ENCODE assay signal across 8 cellular contexts in the genomic region with DNA sequence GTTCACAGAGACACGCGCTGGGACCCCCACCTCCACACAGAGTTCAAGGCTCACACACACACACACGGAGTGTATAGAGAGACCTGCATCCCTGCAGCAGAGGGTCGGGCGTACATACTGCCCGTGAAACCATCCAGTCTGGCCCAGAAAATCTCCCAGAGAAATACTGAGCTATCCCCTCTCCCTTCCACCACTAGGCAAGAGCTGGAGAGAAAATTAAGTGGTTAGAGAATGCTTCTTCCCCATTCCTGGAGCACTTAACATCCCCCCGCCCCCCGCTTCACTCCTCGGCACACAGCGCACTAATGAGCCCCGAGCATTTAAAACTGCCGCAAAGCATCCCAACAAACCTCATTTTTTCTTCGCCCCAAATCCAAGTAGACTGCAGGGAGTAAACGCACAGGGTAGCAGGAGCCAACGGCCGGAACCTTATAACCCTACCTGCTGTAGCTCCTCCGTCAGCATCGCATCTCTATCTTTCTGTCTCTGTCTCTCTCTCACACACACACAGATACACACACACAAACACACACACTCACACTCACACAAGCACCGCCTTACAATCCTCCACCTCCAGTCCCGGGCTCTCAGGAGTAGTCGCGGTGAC. TPM values are rescaled to one million over a fixed set of nuclear protein-coding genes. Genes with fewer than 3 reads are reported as not detected.
DNase-seq lines count a peak whose midpoint lies in the region; ATAC-seq and TF ChIP-seq lines count a peak whose summit lies in the region.

No MANE protein-coding gene starts in this region.

- intact Hi-C loops in CD14-positive monocyte (cut with micrococcal nuclease) (loop anchor here in 1 of 2 donors (5.0 kb wide), 1 partner anchor 44 kb away; no protein-coding TSS in a partner anchor), colonic mucosa (cut with DNase I) (loop anchor here (10.0 kb wide), 1 partner anchor 263 kb away; no protein-coding TSS in a partner anchor), lower lobe of right lung (cut with DNase I) (no loop called here), transverse colon (cut with DNase I; ENCODE audit: low total_unique reads) (loop anchor here (10.0 kb wide), 2 partner anchors 197 to 287 kb away; no protein-coding TSS in a partner anchor)

- DNase-seq in CD14-positive monocyte (ENCODE audit: low spot score) (peak; percentile 56), OCI-M1 (lab: John Stamatoyannopoulos, UW) (peak; percentile 77), colonic mucosa (peak; percentile 48), lower lobe of right lung (peak; percentile 66), transverse colon (peak; percentile 23)
- DNase-seq in central memory CD4-positive, alpha-beta T cell, result no peak

- no peaks in the 10 kb centered on the region for H3K36me3 ChIP-seq in colonic mucosa
- peaks cover 8% of the 10 kb centered on the region for H3K36me3 ChIP-seq in lower lobe of right lung
- H3K36me3 ChIP-seq in transverse colon, result no peaks in the 10 kb centered on the region

- 0 to 3% methylated on average over 12 to 22 of the region's 22 CpGs for WGBS in transverse colon (ENCODE audit: low coverage in 1 of 2), 2 donors

- peak overlapping the region; percentile 13 to 89 for H3K9ac ChIP-seq in colonic mucosa (ENCODE audit: low read depth in 2 of 2, low read length in 2 of 2)

- H3K27me3 ChIP-seq in colonic mucosa (no peaks in the 10 kb centered on the region), lower lobe of right lung (ENCODE audit: low read depth) (no peaks in the 10 kb centered on the region), transverse colon (no peaks in the 10 kb centered on the region)

- H3K4me1 ChIP-seq in colonic mucosa (peaks cover 4% of the 10 kb centered on the region), lower lobe of right lung (peaks cover 25% of the 10 kb centered on the region), transverse colon (peaks cover 3 to 43% (median 18%) of the 10 kb centered on the region in 4 donors)

- no peak overlapping the region for H3K27ac Mint-ChIP-seq in CD14-positive monocyte

- no peak for TF ChIP-seq CTCF in CD14-positive monocyte (IDR thresholded peaks at IDR 0.05)
- no peak for TF ChIP-seq CTCF in colonic mucosa (IDR thresholded peaks at IDR 0.05)
- TF ChIP-seq CTCF in lower lobe of right lung (IDR thresholded peaks at IDR 0.05), result no peak
- no peak for TF ChIP-seq CTCF in transverse colon (IDR thresholded peaks at IDR 0.05)

- no peak for TF ChIP-seq POLR2A in transverse colon (IDR thresholded peaks at IDR 0.05)

- H3K9me3 Mint-ChIP-seq in CD14-positive monocyte, result peaks cover 0 to 4% (median 0%) of the 10 kb centered on the region in 7 donors

- no peak for TF ChIP-seq EP300 in transverse colon (IDR thresholded peaks at IDR 0.05; ENCODE audit: low read depth)

- H3K4me3 Mint-ChIP-seq in CD14-positive monocyte, result no peak overlapping the region

- H3K27me3 Mint-ChIP-seq in CD14-positive monocyte (ENCODE audit: low read depth in 3 of 3), result no peaks in the 10 kb centered on the region

- H3K36me3 Mint-ChIP-seq in CD14-positive monocyte, result peaks cover 31 to 35% of the 10 kb centered on the region in 2 donors

- H3K27ac ChIP-seq in colonic mucosa, result peak overlapping the region; percentile 77
- peak overlapping the region; percentile 99 for H3K27ac ChIP-seq in lower lobe of right lung
- H3K27ac ChIP-seq in transverse colon, result peak overlapping the region; percentile 97 to 99 (median 99)

- in situ Hi-C loops in transverse colon (cut with MboI; ENCODE audit: low pct_ligation_motif_present in 1 of 4, low pct_unique_long_range_greater_than_20kb in 1 of 4, low sequenced_read_pairs in 3 of 4), result loop anchor here in 2 of 4 donors (25.0 kb wide), 3 partner anchors 854 to 929 kb away; a partner anchor contains a TSS

- peak overlapping the region; percentile 65 for H3K4me3 ChIP-seq in colonic mucosa
- peak overlapping the region; percentile 76 for H3K4me3 ChIP-seq in lower lobe of right lung
- peak overlapping the region; percentile 30 to 67 (median 54) for H3K4me3 ChIP-seq in transverse colon

- H3K9me3 ChIP-seq in colonic mucosa (no peaks in the 10 kb centered on the region), lower lobe of right lung (no peaks in the 10 kb centered on the region), transverse colon (no peaks in the 10 kb centered on the region)

- peaks cover 10% of the 10 kb centered on the region for H3K4me1 Mint-ChIP-seq in CD14-positive monocyte

- ATAC-seq in GM19351 (IDR thresholded peaks at IDR 0.05; ENCODE audit: unreplicated experiment), result peak; percentile 1
- ATAC-seq in lower lobe of right lung, result peak; percentile 1 to 4
- ATAC-seq in GM18873 (IDR thresholded peaks at IDR 0.05; ENCODE audit: low FRiP score, unreplicated experiment), result no peak

RNA-seq across cellular contexts. Expression of a gene that starts 0.4 kb away (rescaled TPM):
- 10 to 100 TPM; 10.4 to 12.7 TPM for polyA plus RNA-seq in CD14-positive monocyte
- total RNA-seq in colonic mucosa (1 to 10 TPM; 2.8 to 8.1 TPM), lower lobe of right lung (8.7 TPM), transverse colon (1 to 10 TPM; 1.6 to 7.2 (median 4.9) TPM)
